Comparison of ENCODE assay signal across 19 cellular contexts in the genomic region with DNA sequence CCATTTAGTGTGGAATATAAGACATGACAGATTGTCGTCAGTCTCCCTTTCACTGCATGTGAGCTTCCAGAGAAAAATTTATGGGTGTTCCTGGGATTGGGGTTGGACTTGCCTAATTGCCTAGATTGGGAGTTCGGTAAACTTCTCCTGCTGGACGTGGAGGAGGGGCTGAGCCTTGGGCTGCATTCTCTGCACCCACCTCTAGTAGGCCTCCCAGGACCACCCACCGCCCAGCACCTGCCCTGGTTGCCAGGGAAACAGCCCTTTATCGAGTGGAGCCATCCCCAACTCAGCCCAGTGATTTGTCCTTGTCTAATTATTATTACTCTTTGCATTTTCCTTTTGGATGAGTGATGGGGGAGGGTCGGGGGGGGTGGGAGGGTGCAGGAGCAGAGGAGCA.
DNase-seq lines count a peak whose midpoint lies in the region; ATAC-seq and TF ChIP-seq lines count a peak whose summit lies in the region.
"Had no signal": no experiment of that assay in that cellular context is flagged by ENCODE, and none has a peak within 500 bp of the region (broad histone marks: within the 10 kb centered on the region; RNA-seq: fewer than 3 reads in every experiment).

No MANE protein-coding gene starts in this region.

- no peak overlapping the region for H3K56ac ChIP-seq in mesendoderm (ENCODE audit: low read length)

- H3K79me1 ChIP-seq in mesendoderm (ENCODE audit: low read length), result no peaks in the 10 kb centered on the region

- H3K4me3 ChIP-seq in DOHH2 (ENCODE audit: low read length) (no peak overlapping the region), SJCRH30 (no peak overlapping the region), mesendoderm (ENCODE audit: low read length) (no peak overlapping the region)
- H3K4me3 ChIP-seq: gastroesophageal sphincter, GM12878, SK-N-MC had no signal

- no peaks in the 10 kb centered on the region for H4K20me1 ChIP-seq in DOHH2 (ENCODE audit: control insufficient read depth, insufficient read depth, low read depth, low read length)

- DNase-seq in HEK293T (ENCODE audit: extremely low spot score) (peak; percentile 40), SJCRH30 (peak; percentile 58 to 62), mesendoderm (peak; percentile 75), cardiac septum (ENCODE audit: low spot score) (no peak), NCI-H2107 (lab: John Stamatoyannopoulos, UW) (no peak)
- no peak for DNase-seq in stimulated activated CD4-positive, alpha-beta T cell treated with anti-CD3 and anti-CD28 coated beads, Interleukin-12 subunit alpha, Interleukin-12 subunit beta, amount 100 ng/mL, for 4 hours
- DNase-seq: activated CD4-positive, alpha-beta T cell treated with anti-CD3 and anti-CD28 coated beads for 1 hour; activated naive CD8-positive, alpha-beta T cell treated with anti-CD3 and anti-CD28 coated beads, Interleukin-2, amount 50 U/mL, for 24 hours; CD8-positive, alpha-beta memory T cell; NCI-H1105; stimulated activated CD4-positive, alpha-beta T cell treated with anti-CD3 and anti-CD28 coated beads, Interleukin-4, amount 100 ng/mL, for 24 hours; T-helper 9 cell had no signal

- H3K9me2 ChIP-seq in DOHH2 (replicated peaks; ENCODE audit: control insufficient read depth, low read length), result no peaks in the 10 kb centered on the region

- H3K27me3 ChIP-seq in DOHH2 (ENCODE audit: control insufficient read depth, low read length) (peaks cover 34% of the 10 kb centered on the region), SJCRH30 (peaks cover 17% of the 10 kb centered on the region), mesendoderm (ENCODE audit: insufficient read depth, low read length, poor library complexity) (no peaks in the 10 kb centered on the region)

- no CpG with 5 or more reads among the region's 6 CpGs for WGBS in mesendoderm (ENCODE audit: extremely low coverage, insufficient coverage, low lambda C conversion rate)

- H4K5ac ChIP-seq in mesendoderm (ENCODE audit: low read length), result no peak overlapping the region

- H3K9ac ChIP-seq in mesendoderm (ENCODE audit: low read length), result no peak overlapping the region
- H3K9ac ChIP-seq: KMS-11, parathyroid adenoma had no signal

- peak; percentile 10 for TF ChIP-seq CTCF in DOHH2 (IDR thresholded peaks at IDR 0.05; ENCODE audit: low read depth, low read length, poor library complexity, severe bottlenecking)

- H4K8ac ChIP-seq in mesendoderm (ENCODE audit: low read depth, low read length), result no peak overlapping the region

- no peaks in the 10 kb centered on the region for H3F3A ChIP-seq in DOHH2 (ENCODE audit: control insufficient read depth, insufficient read depth)

- H3K27ac ChIP-seq in DOHH2 (ENCODE audit: low read depth, low read length) (no peak overlapping the region), SJCRH30 (no peak overlapping the region), mesendoderm (ENCODE audit: low read depth, low read length) (no peak overlapping the region)
- H3K27ac ChIP-seq: gastroesophageal sphincter, KMS-11, parathyroid adenoma, SK-N-MC had no signal

- no peak overlapping the region for H2AK5ac ChIP-seq in mesendoderm (ENCODE audit: low read length)

- POLR2A ChIA-PET in HEK293T (lab: Yijun Ruan, JAX), result interaction anchor here (1.4 kb wide), 1 partner anchor 16 kb away, joined by 3 read pairs; no protein-coding TSS in a partner anchor

- no peaks in the 10 kb centered on the region for H3K4me1 ChIP-seq in DOHH2 (ENCODE audit: control insufficient read depth, low read length)
- no peaks in the 10 kb centered on the region for H3K4me1 ChIP-seq in SJCRH30
- no peaks in the 10 kb centered on the region for H3K4me1 ChIP-seq in mesendoderm (ENCODE audit: control insufficient read depth, low read depth, low read length)
- H3K4me1 ChIP-seq: gastroesophageal sphincter, parathyroid adenoma had no signal

- H3K4me2 ChIP-seq in DOHH2 (ENCODE audit: low read length), result no peak overlapping the region
- H3K4me2 ChIP-seq in mesendoderm (ENCODE audit: low read length), result no peak overlapping the region
- H3K4me2 ChIP-seq: KMS-11 had no signal

- no peak overlapping the region for H3K4ac ChIP-seq in mesendoderm (ENCODE audit: low read depth, low read length)

- H3K36me3 ChIP-seq in DOHH2 (ENCODE audit: control insufficient read depth, low read length) (no peaks in the 10 kb centered on the region), SJCRH30 (no peaks in the 10 kb centered on the region), mesendoderm (ENCODE audit: control insufficient read depth, insufficient read depth, low read length) (no peaks in the 10 kb centered on the region)
- H3K36me3 ChIP-seq: gastroesophageal sphincter had no signal

- no peak overlapping the region for H2BK15ac ChIP-seq in mesendoderm (replicated peaks; ENCODE audit: low read depth)

- H2BK120ac ChIP-seq in mesendoderm (ENCODE audit: low read depth, low read length), result no peak overlapping the region

- no peak overlapping the region for H3K18ac ChIP-seq in mesendoderm (ENCODE audit: low read length)

- CTCF ChIA-PET in HEK293T (lab: Yijun Ruan, JAX), result interaction anchor here (0.8 to 2.6 kb wide), 3 partner anchors 10 to 17 kb away, joined by 3 to 11 read pairs (median 7); no protein-coding TSS in a partner anchor

- H2BK5ac ChIP-seq in mesendoderm (ENCODE audit: low read length), result no peak overlapping the region

- intact Hi-C loops in cardiac septum (cut with DNase I), result no loop called here

- no peaks in the 10 kb centered on the region for H3K79me2 ChIP-seq in DOHH2 (ENCODE audit: control insufficient read depth, low read length)
- H3K79me2 ChIP-seq in mesendoderm (ENCODE audit: control insufficient read depth, insufficient read depth, low read length), result no peaks in the 10 kb centered on the region
- H3K79me2 ChIP-seq: parathyroid adenoma had no signal

- ATAC-seq in GM18867 (IDR thresholded peaks at IDR 0.05; ENCODE audit: unreplicated experiment), result no peak
- ATAC-seq: activated naive CD8-positive, alpha-beta T cell treated with anti-CD3 and anti-CD28 coated beads, Interleukin-2, amount 50 U/mL, for 24 hours; gastroesophageal sphincter; GM12878 had no signal

- H3K9me3 ChIP-seq in DOHH2 (ENCODE audit: control insufficient read depth, insufficient read depth, low read length) (no peaks in the 10 kb centered on the region), SJCRH30 (replicated peaks) (peaks cover 8% of the 10 kb centered on the region)

- H3K23ac ChIP-seq in mesendoderm (ENCODE audit: low read length), result no peak overlapping the region

TF ChIP-seq in HEK293T, 16 proteins besides CTCF, POLR2A, EP300 and RAD21:
- TF ChIP-seq LEF1 (IDR thresholded peaks at IDR 0.05; ENCODE audit: borderline replicate concordance), result no peak
- no peak for TF ChIP-seq ZNF384 (IDR thresholded peaks at IDR 0.05)

Comparison
In these comparisons a context has a peak if more than half of its experiments do, and no peak if none do; other contexts are left out.
1. DNase-seq: peak in HEK293T (single experiment), SJCRH30 (2 of 2) and mesendoderm (single experiment); none in stimulated activated CD4-positive, alpha-beta T cell treated with anti-CD3 and anti-CD28 coated beads, Interleukin-12 subunit alpha, Interleukin-12 subunit beta, amount 100 ng/mL, for 4 hours (single experiment), cardiac septum (single experiment) and NCI-H2107 (single experiment).